ENCODE assay signal across 20 cellular contexts in the genomic region with DNA sequence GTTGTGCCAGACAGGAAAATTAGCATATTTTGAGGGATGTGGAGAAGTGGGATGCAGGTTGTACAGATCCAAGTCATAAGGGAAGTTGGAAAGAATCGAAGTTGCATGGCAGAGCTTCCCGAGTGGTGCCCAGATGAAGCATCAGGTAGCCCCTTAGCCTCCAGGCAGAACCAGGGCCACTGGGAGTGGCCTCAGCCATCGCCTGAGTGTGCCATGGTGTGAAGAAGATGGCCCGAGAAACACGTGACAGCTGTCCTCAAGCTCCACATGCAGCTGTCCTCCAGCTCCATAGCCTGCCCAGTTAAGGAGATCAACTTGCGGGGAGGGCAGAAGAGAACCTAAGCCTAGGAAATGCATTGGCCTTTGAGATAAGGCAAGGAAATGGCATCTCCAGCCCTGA. TPM values are rescaled to one million over a fixed set of nuclear protein-coding genes. Genes with fewer than 3 reads are reported as not detected.
A peak's percentile ranks its signal among the peaks of the same experiment; 100 is the strongest.
DNase-seq lines count a peak whose midpoint lies in the region; ATAC-seq, FAIRE-seq and TF ChIP-seq lines count a peak whose summit lies in the region.
"Had no signal": no experiment of that assay in that cellular context is flagged by ENCODE, and none has a peak within 500 bp of the region (broad histone marks: within the 10 kb centered on the region; RNA-seq: fewer than 3 reads in every experiment).

No MANE protein-coding gene starts in this region.

- peak overlapping the region; percentile 10 for H3K27ac ChIP-seq in angular gyrus (ENCODE audit: low read depth, low read length)
- H3K27ac ChIP-seq: A549, C4-2B, GM23248 had no signal

- H3K4me1 Mint-ChIP-seq in activated naive CD8-positive, alpha-beta T cell (ENCODE audit: low read depth), result no peaks in the 10 kb centered on the region
- H3K4me1 Mint-ChIP-seq in activated naive CD8-positive, alpha-beta T cell treated with anti-CD3 and anti-CD28 coated beads, Interleukin-2, amount 50 U/mL, for 24 hours, result peaks cover 8% of the 10 kb centered on the region

- intact Hi-C loops in mucosa of descending colon (cut with DNase I, micrococcal nuclease), result no loop called here

- no peaks in the 10 kb centered on the region for H3K27me3 Mint-ChIP-seq in activated naive CD8-positive, alpha-beta T cell
- no peaks in the 10 kb centered on the region for H3K27me3 Mint-ChIP-seq in activated naive CD8-positive, alpha-beta T cell treated with anti-CD3 and anti-CD28 coated beads, Interleukin-2, amount 50 U/mL, for 24 hours

- TF ChIP-seq CTCF in mucosa of descending colon (IDR thresholded peaks at IDR 0.05), result no peak

- no peaks in the 10 kb centered on the region for H3K9me3 ChIP-seq in mucosa of descending colon
- H3K9me3 ChIP-seq: A549, BE2C had no signal

- no peak for ATAC-seq in activated naive CD8-positive, alpha-beta T cell treated with anti-CD3 and anti-CD28 coated beads, Interleukin-2, amount 50 U/mL, for 24 hours
- no peak for ATAC-seq in mucosa of descending colon
- ATAC-seq in GM18907 (IDR thresholded peaks at IDR 0.05; ENCODE audit: unreplicated experiment), result no peak
- ATAC-seq: A549; CD8-positive, alpha-beta T cell; HCT116 had no signal

- peak; percentile 91 for FAIRE-seq in urothelium cell line (lab: Jason Lieb, UNC)
- FAIRE-seq: A549, H54 had no signal

- H3K4me3 ChIP-seq in mucosa of descending colon, result no peak overlapping the region
- H3K4me3 ChIP-seq: A549, GM23248 had no signal

- no peaks in the 10 kb centered on the region for H3K4me1 ChIP-seq in mucosa of descending colon (ENCODE audit: low read depth)
- H3K4me1 ChIP-seq: A549, BE2C had no signal

- no peak overlapping the region for H3K4me3 Mint-ChIP-seq in activated naive CD8-positive, alpha-beta T cell
- H3K4me3 Mint-ChIP-seq in activated naive CD8-positive, alpha-beta T cell treated with anti-CD3 and anti-CD28 coated beads, Interleukin-2, amount 50 U/mL, for 24 hours, result no peak overlapping the region
- H3K4me3 Mint-ChIP-seq: CD8-positive, alpha-beta T cell had no signal

- peaks cover 3% of the 10 kb centered on the region for H3K36me3 Mint-ChIP-seq in activated naive CD8-positive, alpha-beta T cell
- H3K36me3 Mint-ChIP-seq in activated naive CD8-positive, alpha-beta T cell treated with anti-CD3 and anti-CD28 coated beads, Interleukin-2, amount 50 U/mL, for 24 hours (ENCODE audit: low read depth), result peaks cover 41% of the 10 kb centered on the region

- DNase-seq in activated naive CD8-positive, alpha-beta T cell treated with anti-CD3 and anti-CD28 coated beads, Interleukin-2, amount 50 U/mL, for 24 hours, result no peak
- peak; percentile 63 for DNase-seq in myocyte (ENCODE audit: low read depth)
- DNase-seq in urothelium cell line (ENCODE audit: low spot score), result no peak
- no peak for DNase-seq in mucosa of descending colon
- no peak for DNase-seq in nucleus accumbens (lab: John Stamatoyannopoulos, UW)
- DNase-seq: BE2C; CD8-positive, alpha-beta T cell; COR-L47; DND-41; GDM1; GM23248; IMR-90 had no signal

- peak overlapping the region; percentile 38 for H3K27ac Mint-ChIP-seq in activated naive CD8-positive, alpha-beta T cell
- H3K27ac Mint-ChIP-seq in activated naive CD8-positive, alpha-beta T cell treated with anti-CD3 and anti-CD28 coated beads, Interleukin-2, amount 50 U/mL, for 24 hours, result no peak overlapping the region

- no peaks in the 10 kb centered on the region for H3K9me3 Mint-ChIP-seq in activated naive CD8-positive, alpha-beta T cell (ENCODE audit: low read depth)
- H3K9me3 Mint-ChIP-seq in activated naive CD8-positive, alpha-beta T cell treated with anti-CD3 and anti-CD28 coated beads, Interleukin-2, amount 50 U/mL, for 24 hours, result no peaks in the 10 kb centered on the region
- H3K9me3 Mint-ChIP-seq: CD8-positive, alpha-beta T cell had no signal

- H3K36me3 ChIP-seq in mucosa of descending colon (ENCODE audit: low read depth), result no peaks in the 10 kb centered on the region

RNA-seq across cellular contexts. Expression of gene TMC6, which starts 33.5 kb away (rescaled TPM):
- total RNA-seq in myocyte (2.9 and 3.1 TPM in 2 replicates), mucosa of descending colon (100 to 1,000 TPM in 2 of 3 donors, 10 to 100 TPM in 1; 53.8 to 108 (median 105) TPM)
- polyA plus RNA-seq in myocyte (2012), result 2.9 TPM
- total RNA-seq: GM23248, IMR-90 had no signal
- polyA plus RNA-seq: GM23248 had no signal

RNA-seq across cellular contexts. Expression of gene TMC8, which starts 35.5 kb away (rescaled TPM):
- total RNA-seq in myocyte, result not detected in 2 replicates
- not detected for polyA plus RNA-seq in myocyte (2012)
- total RNA-seq in mucosa of descending colon, result 10 to 100 TPM in 1 of 3 donors, 1 to 10 TPM in 2; 6.0 to 11.4 (median 8.5) TPM
- total RNA-seq: GM23248, IMR-90 had no signal
- polyA plus RNA-seq: AG04450, GM23248, IMR-90 had no signal

RNA-seq across cellular contexts. Expression of gene C17orf99, which starts 51.1 kb away (rescaled TPM):
- total RNA-seq in myocyte (not detected in 2 replicates), mucosa of descending colon (not detected)
- polyA plus RNA-seq in myocyte (2012), result not detected
- total RNA-seq: CD8-positive, alpha-beta T cell; GM23248; IMR-90 had no signal
- polyA plus RNA-seq: A549, AG04450, GM23248, IMR-90 had no signal

Comparison
In these comparisons a context has a peak if more than half of its experiments do, and no peak if none do; other contexts are left out.
1. RNA of gene TMC6, which starts 33.5 kb away (total RNA-seq): 53.8 to 108 TPM in mucosa of descending colon; 2.9 to 3.1 TPM in myocyte; every median in the first group is over 10 times any median in the second.